In genomic region chr2:21803550-21803949, GRCh38 we compare ENCODE assay signal across 29 cellular contexts.
DNase-seq lines count a peak whose midpoint lies in the region; ATAC-seq and TF ChIP-seq lines count a peak whose summit lies in the region.
"Had no signal": no experiment of that assay in that cellular context is flagged by ENCODE, and none has a peak within 500 bp of the region (broad histone marks: within the 10 kb centered on the region; RNA-seq: fewer than 3 reads in every experiment).

No MANE protein-coding gene starts in this region.

- no peak overlapping the region for H3K4me3 ChIP-seq in right cardiac atrium (ENCODE audit: low read length)
- H3K4me3 ChIP-seq in left ventricle myocardium inferior: no peak overlapping the region
- H3K4me3 ChIP-seq: A549; BLaER1; BLaER1 treated with 17β-estradiol and CSF1 and Interleukin-3, amounts not matched to agents 10 nM and 100 nM had no signal

- no peaks in the 10 kb centered on the region for H3K9me3 ChIP-seq in right cardiac atrium (ENCODE audit: control insufficient read depth, low read length)
- no peaks in the 10 kb centered on the region for H3K9me3 ChIP-seq in left ventricle myocardium inferior (replicated peaks)
- H3K9me3 ChIP-seq: A549; BE2C; BLaER1; BLaER1 treated with 17β-estradiol and CSF1 and Interleukin-3, amounts not matched to agents 10 nM and 100 nM; Caco-2 had no signal

- H3K27me3 ChIP-seq in right cardiac atrium (ENCODE audit: control insufficient read depth, insufficient read depth): no peaks in the 10 kb centered on the region
- H3K27me3 ChIP-seq in left ventricle myocardium inferior (ENCODE audit: low read depth): no peaks in the 10 kb centered on the region
- H3K27me3 ChIP-seq: BE2C; BLaER1; BLaER1 treated with 17β-estradiol and CSF1 and Interleukin-3, amounts not matched to agents 10 nM and 100 nM had no signal

- H3K27ac ChIP-seq in right cardiac atrium (ENCODE audit: low read length) (no peak overlapping the region), left ventricle myocardium inferior (replicated peaks) (no peak overlapping the region)
- H3K27ac ChIP-seq: 22Rv1; A549; BLaER1; BLaER1 treated with 17β-estradiol and CSF1 and Interleukin-3, amounts not matched to agents 10 nM and 100 nM; C4-2B had no signal

- ATAC-seq in Right ventricle myocardium superior (ENCODE audit: poor library complexity): peak; percentile 61
- ATAC-seq in right cardiac atrium: no peak
- peak; percentile 55 for ATAC-seq in left ventricle myocardium superior
- ATAC-seq: A549; CD8-positive, alpha-beta T cell had no signal

- 57% methylated on average over 3 of the region's 3 CpGs for WGBS in right cardiac atrium

- TF ChIP-seq CTCF in left ventricle myocardium inferior (IDR thresholded peaks at IDR 0.05; ENCODE audit: borderline replicate concordance): no peak

- DNase-seq in Right ventricle myocardium superior (no peak), right cardiac atrium (no peak), left ventricle myocardium superior (no peak), left ventricle myocardium inferior (no peak)
- DNase-seq: 8988T; ACHN; AML-193; BE2C; C1 segment of cervical spinal cord; Caco-2; Calu3; CD4-positive, alpha-beta memory T cell; CD4-positive, alpha-beta T cell; CD4-positive, CD25-positive, alpha-beta regulatory T cell; CD8-positive, alpha-beta memory T cell; CD8-positive, alpha-beta T cell; COR-L47; DMS 273 treated with DMSO at 0.1 percent for 48 hours; DMS153; DMS53; DMS79; DMS79 treated with DMSO at 0.1 percent for 48 hours; DND-41; EL had no signal

- H3K4me1 ChIP-seq in right cardiac atrium (ENCODE audit: control insufficient read depth, insufficient read depth, low read length): no peaks in the 10 kb centered on the region
- peaks cover 19% of the 10 kb centered on the region for H3K4me1 ChIP-seq in left ventricle myocardium inferior
- H3K4me1 ChIP-seq: A549, BE2C, Caco-2 had no signal

- intact Hi-C loops in Right ventricle myocardium superior (cut with DNase I) (no loop called here), right cardiac atrium (cut with DNase I) (no loop called here), left ventricle myocardium superior (cut with micrococcal nuclease) (no loop called here), left ventricle myocardium inferior (cut with micrococcal nuclease) (no loop called here)

- no peaks in the 10 kb centered on the region for H3K36me3 ChIP-seq in left ventricle myocardium inferior
- H3K36me3 ChIP-seq: BE2C; BLaER1; BLaER1 treated with 17β-estradiol and CSF1 and Interleukin-3, amounts not matched to agents 10 nM and 100 nM had no signal

Comparison
In these comparisons a context has a peak if more than half of its experiments do, and no peak if none do; other contexts are left out.
1. ATAC-seq: peak in Right ventricle myocardium superior (single experiment) and left ventricle myocardium superior (single experiment); none in right cardiac atrium (0 of 2).